ENCODE assay signal across 21 cellular contexts in the genomic region with DNA sequence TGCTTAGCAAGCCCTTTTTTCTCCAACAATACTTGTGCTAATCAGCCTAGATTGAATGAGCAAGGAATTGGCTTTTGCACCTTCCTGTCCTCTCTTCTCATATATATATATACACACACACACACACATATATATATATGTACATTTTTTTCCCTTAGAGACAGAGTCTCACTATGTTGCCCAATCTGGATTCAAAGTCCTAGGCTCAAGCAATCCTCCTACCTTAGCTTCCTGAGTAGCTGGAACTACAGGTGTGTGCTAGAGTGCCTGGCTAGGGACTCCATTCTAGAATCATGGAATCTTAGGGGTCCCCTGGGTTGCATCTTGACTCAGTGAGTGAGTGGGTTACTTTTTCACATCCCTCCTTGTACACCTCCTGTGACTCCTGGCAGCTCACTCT. TPM values are rescaled to one million over a fixed set of nuclear protein-coding genes. Genes with fewer than 3 reads are reported as not detected.
DNase-seq lines count a peak whose midpoint lies in the region; ATAC-seq, FAIRE-seq and TF ChIP-seq lines count a peak whose summit lies in the region.
"Had no signal": no experiment of that assay in that cellular context is flagged by ENCODE, and none has a peak within 500 bp of the region (broad histone marks: within the 10 kb centered on the region; RNA-seq: fewer than 3 reads in every experiment).

No MANE protein-coding gene starts in this region.

- TF ChIP-seq POLR2A in HepG2 (IDR thresholded peaks at IDR 0.05; ENCODE audit: insufficient read depth in 1 of 2, low read depth in 2 of 2, low read length in 2 of 2) (no peak), right lobe of liver (IDR thresholded peaks at IDR 0.05) (no peak)

- TF ChIP-seq EP300 in HepG2 (IDR thresholded peaks at IDR 0.05; ENCODE audit: low read depth in 2 of 2, low read length in 2 of 2), result no peak
- TF ChIP-seq EP300 in HepG2 (CRISPR knock-in tag; IDR thresholded peaks at IDR 0.05; ENCODE audit: borderline replicate concordance), result no peak

- H3K4me1 Mint-ChIP-seq in mesothelial cell of epicardium, result peaks cover 68% of the 10 kb centered on the region
- peaks cover 11% of the 10 kb centered on the region for H3K4me1 Mint-ChIP-seq in activated T-helper 17 cell treated with anti-CD3 and anti-CD28 coated beads, Interleukin-2, amount 50 U/mL, for 72 hours

- H3K9me3 ChIP-seq in HepG2 (ENCODE audit: low read length) (no peaks in the 10 kb centered on the region), right lobe of liver (no peaks in the 10 kb centered on the region), RWPE2 (ENCODE audit: severe bottlenecking) (no peaks in the 10 kb centered on the region), psoas muscle (no peaks in the 10 kb centered on the region)
- H3K9me3 ChIP-seq: BLaER1 treated with 17β-estradiol and CSF1 and Interleukin-3, amounts not matched to agents 10 nM and 100 nM; SJCRH30 had no signal

- BruUV-seq in HepG2 (replicated peaks; lab: Mats Ljungman, UMichigan), result no TSS peak

- ATAC-seq in HepG2, result no peak
- no peak for ATAC-seq in right lobe of liver
- no peak for ATAC-seq in RWPE2 (ENCODE audit: low read depth)
- no peak for ATAC-seq in activated T-helper 17 cell treated with anti-CD3 and anti-CD28 coated beads, Interleukin-2, amount 50 U/mL, for 72 hours (replicated peaks)
- no peak for ATAC-seq in psoas muscle
- ATAC-seq: GM23338 had no signal

- no peak overlapping the region for H3K4me3 Mint-ChIP-seq in mesothelial cell of epicardium
- no peak overlapping the region for H3K4me3 Mint-ChIP-seq in activated T-helper 17 cell treated with anti-CD3 and anti-CD28 coated beads, Interleukin-2, amount 50 U/mL, for 72 hours
- H3K4me3 Mint-ChIP-seq: GM23338 had no signal

- POLR2A ChIA-PET in HepG2 (lab: Yijun Ruan, JAX), result interaction anchor here (4.7 kb wide), 1 partner anchor 14 kb away, joined by 45 read pairs; no protein-coding TSS in a partner anchor

- no peaks in the 10 kb centered on the region for H3K27me3 ChIP-seq in HepG2 (ENCODE audit: control insufficient read depth in 1 of 2, insufficient read depth in 2 of 2, low read length in 2 of 2)
- H3K27me3 ChIP-seq in right lobe of liver, result no peaks in the 10 kb centered on the region
- no peaks in the 10 kb centered on the region for H3K27me3 ChIP-seq in RWPE2 (ENCODE audit: insufficient read depth, poor library complexity, severe bottlenecking)
- H3K27me3 ChIP-seq in psoas muscle (ENCODE audit: insufficient read depth in 3 of 3, low read length in 2 of 3), result no peaks in the 10 kb centered on the region
- H3K27me3 ChIP-seq: BLaER1 treated with 17β-estradiol and CSF1 and Interleukin-3, amounts not matched to agents 10 nM and 100 nM; SJCRH30 had no signal

- TF ChIP-seq RAD21 in HepG2 (CRISPR knock-in tag; IDR thresholded peaks at IDR 0.05), result no peak

- intact Hi-C loops in HepG2 (cut with micrococcal nuclease; ENCODE audit: unreplicated experiment) (no loop called here), right lobe of liver (cut with DNase I) (no loop called here), psoas muscle (cut with DNase I) (no loop called here)

- H3K9me3 Mint-ChIP-seq in mesothelial cell of epicardium, result no peaks in the 10 kb centered on the region
- H3K9me3 Mint-ChIP-seq in activated T-helper 17 cell treated with anti-CD3 and anti-CD28 coated beads, Interleukin-2, amount 50 U/mL, for 72 hours, result no peaks in the 10 kb centered on the region
- H3K9me3 Mint-ChIP-seq: CD8-positive, alpha-beta memory T cell; GM23338 had no signal

- H3K27ac ChIP-seq in HepG2 (ENCODE audit: extremely low read length, insufficient read depth, low read length) (peak overlapping the region; percentile 14), right lobe of liver (no peak overlapping the region), RWPE2 (ENCODE audit: poor library complexity, severe bottlenecking) (peak overlapping the region; percentile 65), psoas muscle (no peak overlapping the region)
- H3K27ac ChIP-seq: SJCRH30 had no signal

- H2AFZ ChIP-seq in HepG2 (ENCODE audit: low read length), result no peak overlapping the region
- H2AFZ ChIP-seq: GM23338 had no signal

- H3K27ac Mint-ChIP-seq in mesothelial cell of epicardium, result peak overlapping the region; percentile 95
- H3K27ac Mint-ChIP-seq in activated T-helper 17 cell treated with anti-CD3 and anti-CD28 coated beads, Interleukin-2, amount 50 U/mL, for 72 hours, result no peak overlapping the region
- H3K27ac Mint-ChIP-seq: GM23338 had no signal

- peaks cover 60% of the 10 kb centered on the region for H3K79me2 ChIP-seq in HepG2 (ENCODE audit: insufficient read depth, low read length)

- H3K27me3 Mint-ChIP-seq in mesothelial cell of epicardium (ENCODE audit: low read depth), result no peaks in the 10 kb centered on the region
- H3K27me3 Mint-ChIP-seq in activated T-helper 17 cell treated with anti-CD3 and anti-CD28 coated beads, Interleukin-2, amount 50 U/mL, for 72 hours, result no peaks in the 10 kb centered on the region
- H3K27me3 Mint-ChIP-seq: CD8-positive, alpha-beta memory T cell had no signal

- FAIRE-seq in HepG2 (lab: Jason Lieb, UNC), result no peak
- FAIRE-seq: A204.1, D721Med, GM12891 had no signal

- in situ Hi-C loops in HepG2 (cut with HindIII; ENCODE audit: extremely low pct_ligation_motif_present, low pct_unique_long_range_greater_than_20kb), result no loop called here

- no peak overlapping the region for H3K9ac ChIP-seq in HepG2 (ENCODE audit: insufficient read depth, low read depth, low read length)

- H4K20me1 ChIP-seq in HepG2 (ENCODE audit: insufficient read depth, low read length), result peaks cover 11% of the 10 kb centered on the region; the same call in 1 of the 2 replicates

- CTCF ChIA-PET in HepG2 (lab: Yijun Ruan, JAX; ENCODE audit: low intra/inter-chr PET ratio, low total read pairs), result no interaction called here

- H3K36me3 ChIP-seq in HepG2 (replicated peaks in 1 of 2; ENCODE audit: control insufficient read depth in 1 of 2, insufficient read depth in 2 of 2, low read length in 2 of 2) (no peaks in the 10 kb centered on the region; a peak in 2 of 5 replicates), right lobe of liver (no peaks in the 10 kb centered on the region), RWPE2 (ENCODE audit: low read depth) (peaks cover 19% of the 10 kb centered on the region), psoas muscle (ENCODE audit: insufficient read depth in 1 of 2, low read depth in 1 of 2) (no peaks in the 10 kb centered on the region)

- peaks cover 15% of the 10 kb centered on the region for H3K36me3 Mint-ChIP-seq in mesothelial cell of epicardium
- no peaks in the 10 kb centered on the region for H3K36me3 Mint-ChIP-seq in activated T-helper 17 cell treated with anti-CD3 and anti-CD28 coated beads, Interleukin-2, amount 50 U/mL, for 72 hours (ENCODE audit: low read depth)

- TF ChIP-seq CTCF in HepG2 (CRISPR knock-in tag; IDR thresholded peaks at IDR 0.05) (no peak), right lobe of liver (IDR thresholded peaks at IDR 0.05) (no peak), RWPE2 (IDR thresholded peaks at IDR 0.05; ENCODE audit: poor library complexity, severe bottlenecking) (no peak), mesothelial cell of epicardium (IDR thresholded peaks at IDR 0.05; ENCODE audit: unreplicated experiment) (no peak), psoas muscle (IDR thresholded peaks at IDR 0.05) (no peak)

- no peak for DNase-seq in HepG2 (ENCODE audit: low spot score)
- DNase-seq in right lobe of liver, result no peak
- no peak for DNase-seq in RWPE2 (ENCODE audit: low spot score)
- no peak for DNase-seq in mesothelial cell of epicardium (ENCODE audit: low spot score in 2 of 2, unreplicated experiment in 2 of 2)
- DNase-seq in NCI-H446 treated with DMSO at 0.1 percent for 48 hours (lab: John Stamatoyannopoulos, UW), result no peak
- no peak for DNase-seq in KG1 (lab: John Stamatoyannopoulos, UW)
- DNase-seq in psoas muscle, result no peak
- DNase-seq: CD8-positive, alpha-beta memory T cell; Karpas-422; NCI-H1417 treated with DMSO at 0.1 percent for 48 hours; NCI-H187 treated with DMSO at 0.1 percent for 48 hours; NCI-H2227 treated with DMSO at 0.1 percent for 48 hours; NCI-H524; NCI-H82; SJCRH30 had no signal

- H3K4me1 ChIP-seq in HepG2 (ENCODE audit: insufficient read depth, low read length), result peaks cover 89% of the 10 kb centered on the region
- peaks cover 0 to 9% (median 0%) of the 10 kb centered on the region in 4 donors for H3K4me1 ChIP-seq in right lobe of liver
- peaks cover 33% of the 10 kb centered on the region for H3K4me1 ChIP-seq in RWPE2 (ENCODE audit: insufficient read depth, poor library complexity, severe bottlenecking)
- H3K4me1 ChIP-seq in psoas muscle, result no peaks in the 10 kb centered on the region

- H3K4me3 ChIP-seq in HepG2 (replicated peaks in 1 of 3; ENCODE audit: insufficient read depth in 1 of 3, low read depth in 2 of 3, low read length in 3 of 3), result no peak overlapping the region
- H3K4me3 ChIP-seq in right lobe of liver, result no peak overlapping the region
- no peak overlapping the region for H3K4me3 ChIP-seq in RWPE2 (ENCODE audit: severe bottlenecking)
- H3K4me3 ChIP-seq in psoas muscle, result no peak overlapping the region
- H3K4me3 ChIP-seq: BLaER1 treated with 17β-estradiol and CSF1 and Interleukin-3, amounts not matched to agents 10 nM and 100 nM; GM23338; SJCRH30 had no signal

- H3K4me2 ChIP-seq in HepG2 (ENCODE audit: low read depth, low read length), result no peak overlapping the region
- H3K4me2 ChIP-seq: GM23338 had no signal

RNA-seq across cellular contexts. Expression of gene RAI1, which starts 27.0 kb away (rescaled TPM):
- total RNA-seq in HepG2 (2016; rRNA removed; fragmentation: Illumina TruSeq; extraction: Trizol) (5.1 and 5.2 TPM in 2 replicates), right lobe of liver (10 to 100 TPM in 2 of 6 experiments, 1 to 10 TPM in 4; 6.1 to 14.5 (median 8.4) TPM), mesothelial cell of epicardium (127 to 137 TPM (median 129 TPM) in 3 replicates), psoas muscle (1 to 10 TPM; 6.8 to 7.9 (median 7.2) TPM)
- 2.6 and 3.4 TPM in 2 replicates for total RNA-seq in HepG2 (2016; cell fraction: cytosol; rRNA removed; fragmentation: Illumina TruSeq; extraction: Trizol; ENCODE audit: low read depth)
- total RNA-seq in HepG2 (2016; cell fraction: insoluble cytoplasmic fraction; rRNA removed; fragmentation: Illumina TruSeq; extraction: Trizol), result 5.2 and 5.4 TPM in 2 replicates
- total RNA-seq in HepG2 (2016; cell fraction: membrane; rRNA removed; fragmentation: Illumina TruSeq; extraction: Trizol), result 4.3 and 5.6 TPM in 2 replicates
- total RNA-seq in HepG2 (2016; cell fraction: nucleus; rRNA removed; fragmentation: Illumina TruSeq; extraction: Trizol), result 7.2 and 9.2 TPM in 2 replicates
- polyA plus RNA-seq in HepG2 (2011; rRNA removed) (3.4 and 3.9 TPM in 2 replicates), psoas muscle (1 to 10 TPM; 4.0 to 9.0 (median 6.6) TPM)
- polyA plus RNA-seq in HepG2 (2011; cell fraction: cytosol; rRNA removed), result 1.9 and 2.7 TPM in 2 replicates
- 15.5 and 22.7 TPM in 2 replicates for polyA plus RNA-seq in HepG2 (2011; cell fraction: nucleus; rRNA removed)
- polyA plus RNA-seq in HepG2 (2012), result 6.0 and 9.1 TPM in 2 replicates
- polyA plus RNA-seq in HepG2 (2016; cell fraction: cytosol; fragmentation: Illumina TruSeq; extraction: Trizol; ENCODE audit: low read depth), result 3.8 and 4.7 TPM in 2 replicates
- 8.3 and 10.1 TPM in 2 replicates for polyA plus RNA-seq in HepG2 (2016; cell fraction: insoluble cytoplasmic fraction; fragmentation: Illumina TruSeq; extraction: Trizol; ENCODE audit: low read depth)
- 5.1 and 5.2 TPM in 2 replicates for polyA plus RNA-seq in HepG2 (2016; cell fraction: membrane; fragmentation: Illumina TruSeq; extraction: Trizol; ENCODE audit: low read depth)
- 24.6 and 26.3 TPM in 2 replicates for polyA plus RNA-seq in HepG2 (2016; cell fraction: nucleus; fragmentation: Illumina TruSeq; extraction: Trizol; ENCODE audit: insufficient read depth, low read depth)
- 7.4 and 12.2 TPM in 2 replicates for polyA minus RNA-seq in HepG2 (2011; rRNA and poly(A)+ RNA removed; ENCODE audit: low replicate concordance)
- 6.2 and 6.7 TPM in 2 replicates for polyA minus RNA-seq in HepG2 (2011; cell fraction: cytosol; rRNA and poly(A)+ RNA removed)
- 9.0 and 12.1 TPM in 2 replicates for polyA minus RNA-seq in HepG2 (2011; cell fraction: nucleus; rRNA and poly(A)+ RNA removed)
- total RNA-seq in activated T-helper 17 cell treated with anti-CD3 and anti-CD28 coated beads, Interleukin-2, amount 50 U/mL, for 72 hours, result 10 to 100 TPM in 1 of 2 donors, 1 to 10 TPM in 1; 7.0 to 16.0 TPM

Comparison
In these comparisons a context has a peak if more than half of its experiments do, and no peak if none do; other contexts are left out.
1. H3K27ac ChIP-seq: peak in HepG2 (single experiment) and RWPE2 (single experiment); none in right lobe of liver (0 of 3) and psoas muscle (single experiment).